38 cellular contexts compared by ENCODE assay signal in genomic region chr11:132020001-132020400, GRCh38.
"Had no signal": no experiment of that assay in that cellular context is flagged by ENCODE, and none has a peak within 500 bp of the region (broad histone marks: within the 10 kb centered on the region; RNA-seq: fewer than 3 reads in every experiment).

No MANE protein-coding gene starts in this region.

- H3K27ac ChIP-seq: adrenal gland, body of pancreas, brain microvascular endothelial cell, breast epithelium, VCaP had no signal

- H3K4me3 ChIP-seq: adrenal gland, body of pancreas, breast epithelium had no signal

- H3K4me1 ChIP-seq: adrenal gland, body of pancreas, breast epithelium had no signal

- FAIRE-seq: astrocyte, TTC549 had no signal

- H3K27ac Mint-ChIP-seq: activated CD4-positive, alpha-beta memory T cell treated with anti-CD3 and anti-CD28 coated beads, Interleukin-2, amount 10 ng/mL, durations not matched to agents 7 days and 5 days; activated CD4-positive, alpha-beta T cell treated with anti-CD3 and anti-CD28 coated beads for 36 hours; activated CD4-positive, alpha-beta T cell treated with anti-CD3 and anti-CD28 coated beads, Interleukin-2, amount 10 ng/mL, durations not matched to agents 7 days and 5 days; activated CD8-positive, alpha-beta T cell treated with anti-CD3 and anti-CD28 coated beads, Interleukin-2, amount 10 ng/mL, durations not matched to agents 7 days and 5 days; activated naive CD4-positive, alpha-beta T cell treated with anti-CD3 and anti-CD28 coated beads for 36 hours; activated naive CD4-positive, alpha-beta T cell treated with anti-CD3 and anti-CD28 coated beads, Interleukin-2, amount 50 U/mL, for 72 hours; activated naive CD8-positive, alpha-beta T cell treated with anti-CD3 and anti-CD28 coated beads for 36 hours; activated T-cell treated with anti-CD3 and anti-CD28 coated beads, Interleukin-2, amount 50 U/mL, for 72 hours; activated T-helper 1 cell treated with anti-CD3 and anti-CD28 coated beads, Interleukin-12 subunit alpha, Interleukin-12 subunit beta, Interleukin-2, Interleukin-4 antibody, amounts not matched to agents 30 ng/mL and 10 ng/mL and 1 ng/mL, durations not matched to agents 14 hours and 24 hours and 36 hours; activated T-helper 17 cell treated with anti-CD3 and anti-CD28 coated beads, Interleukin-2, amount 50 U/mL, for 72 hours; T-helper 1 cell treated with Interleukin-12 subunit alpha and Interleukin-12 subunit beta and Interleukin-4 antibody, amounts not matched to agents 30 μg/mL and 1 μg/mL, for 36 hours; T-helper 2 cell treated with Interferon-gamma antibody and Interleukin-4, amounts not matched to agents 5 μg/mL and 100 μg/mL, for 36 hours had no signal

- H3K27me3 Mint-ChIP-seq: activated CD4-positive, alpha-beta memory T cell treated with anti-CD3 and anti-CD28 coated beads, Interleukin-2, amount 10 ng/mL, durations not matched to agents 7 days and 5 days; activated CD4-positive, alpha-beta T cell treated with anti-CD3 and anti-CD28 coated beads, Interleukin-2, amount 10 ng/mL, durations not matched to agents 7 days and 5 days; activated naive CD8-positive, alpha-beta T cell treated with anti-CD3 and anti-CD28 coated beads for 36 hours had no signal

- H3K4me3 Mint-ChIP-seq: activated CD4-positive, alpha-beta memory T cell treated with anti-CD3 and anti-CD28 coated beads, Interleukin-2, amount 10 ng/mL, durations not matched to agents 7 days and 5 days; activated CD4-positive, alpha-beta T cell treated with anti-CD3 and anti-CD28 coated beads for 36 hours; activated CD4-positive, alpha-beta T cell treated with anti-CD3 and anti-CD28 coated beads, Interleukin-2, amount 10 ng/mL, durations not matched to agents 7 days and 5 days; activated CD8-positive, alpha-beta T cell treated with anti-CD3 and anti-CD28 coated beads, Interleukin-2, amount 10 ng/mL, durations not matched to agents 7 days and 5 days; activated naive CD4-positive, alpha-beta T cell treated with anti-CD3 and anti-CD28 coated beads for 36 hours; activated naive CD8-positive, alpha-beta T cell treated with anti-CD3 and anti-CD28 coated beads for 36 hours; activated T-cell treated with anti-CD3 and anti-CD28 coated beads, Interleukin-2, amount 50 U/mL, for 4 hours; activated T-cell treated with anti-CD3 and anti-CD28 coated beads, Interleukin-2, amount 50 U/mL, for 72 hours; activated T-helper 1 cell treated with anti-CD3 and anti-CD28 coated beads, Interleukin-12 subunit alpha, Interleukin-12 subunit beta, Interleukin-2, Interleukin-4 antibody, amounts not matched to agents 30 ng/mL and 10 ng/mL and 1 ng/mL, durations not matched to agents 14 hours and 24 hours and 36 hours; activated T-helper 17 cell treated with anti-CD3 and anti-CD28 coated beads, Interleukin-2, amount 50 U/mL, for 72 hours; T-helper 1 cell treated with Interleukin-12 subunit alpha and Interleukin-12 subunit beta and Interleukin-4 antibody, amounts not matched to agents 30 μg/mL and 1 μg/mL, for 36 hours; T-helper 2 cell treated with Interferon-gamma antibody and Interleukin-4, amounts not matched to agents 5 μg/mL and 100 μg/mL, for 36 hours had no signal

- H3K36me3 Mint-ChIP-seq: activated naive CD8-positive, alpha-beta T cell treated with anti-CD3 and anti-CD28 coated beads for 36 hours had no signal

- H3K4me1 Mint-ChIP-seq: activated CD4-positive, alpha-beta memory T cell treated with anti-CD3 and anti-CD28 coated beads, Interleukin-2, amount 10 ng/mL, durations not matched to agents 7 days and 5 days; activated CD4-positive, alpha-beta T cell treated with anti-CD3 and anti-CD28 coated beads for 36 hours; activated CD4-positive, alpha-beta T cell treated with anti-CD3 and anti-CD28 coated beads, Interleukin-2, amount 10 ng/mL, durations not matched to agents 7 days and 5 days; activated naive CD8-positive, alpha-beta T cell treated with anti-CD3 and anti-CD28 coated beads for 36 hours; activated T-helper 17 cell treated with anti-CD3 and anti-CD28 coated beads, Interleukin-2, amount 50 U/mL, for 72 hours had no signal

- ATAC-seq: activated CD4-positive, alpha-beta T cell treated with anti-CD3 and anti-CD28 coated beads for 36 hours; activated CD4-positive, CD25-positive, alpha-beta regulatory T cell treated with anti-CD3 and anti-CD28 coated beads, Interleukin-2, amount 50 U/mL, for 24 hours; activated CD8-positive, alpha-beta T cell treated with anti-CD3 and anti-CD28 coated beads, Interleukin-2, amount 10 ng/mL, durations not matched to agents 7 days and 5 days; activated naive CD4-positive, alpha-beta T cell treated with anti-CD3 and anti-CD28 coated beads, Interleukin-2, amount 50 U/mL, for 72 hours; activated T-cell treated with anti-CD3 and anti-CD28 coated beads, Interleukin-2, amount 50 U/mL, for 4 hours; activated T-cell treated with anti-CD3 and anti-CD28 coated beads, Interleukin-2, amount 50 U/mL, for 72 hours; activated T-helper 17 cell treated with anti-CD3 and anti-CD28 coated beads, Interleukin-2, amount 50 U/mL, for 72 hours; body of pancreas had no signal

- DNase-seq: activated CD4-positive, alpha-beta memory T cell treated with anti-CD3 and anti-CD28 coated beads, Interleukin-2, amount 10 ng/mL, durations not matched to agents 7 days and 5 days; activated CD4-positive, alpha-beta T cell treated with anti-CD3 and anti-CD28 coated beads for 1 hour; activated CD4-positive, alpha-beta T cell treated with anti-CD3 and anti-CD28 coated beads for 36 hours; activated CD4-positive, alpha-beta T cell treated with anti-CD3 and anti-CD28 coated beads for 48 hours; activated CD4-positive, alpha-beta T cell treated with anti-CD3 and anti-CD28 coated beads, Interleukin-2, amount 10 ng/mL, durations not matched to agents 7 days and 5 days; activated CD4-positive, alpha-beta T cell treated with anti-CD3 and anti-CD28 coated beads, Interleukin-2, amount 50 U/mL, for 48 hours; activated CD4-positive, CD25-positive, alpha-beta regulatory T cell; activated CD8-positive, alpha-beta memory T cell treated with anti-CD3 and anti-CD28 coated beads, Interleukin-2, amount 50 U/mL, for 4 hours; activated CD8-positive, alpha-beta T cell treated with anti-CD3 and anti-CD28 coated beads, Interleukin-2, amount 10 ng/mL, durations not matched to agents 7 days and 5 days; activated effector memory CD4-positive, alpha-beta T cell treated with anti-CD3 and anti-CD28 coated beads, Interleukin-2, amount 50 U/mL, for 16 hours; activated gamma-delta T cell treated with Interleukin-2 at 50 U/mL for 16 hours; activated naive CD4-positive, alpha-beta T cell; activated naive CD4-positive, alpha-beta T cell treated with anti-CD3 and anti-CD28 coated beads for 36 hours; activated naive CD4-positive, alpha-beta T cell treated with anti-CD3 and anti-CD28 coated beads, Interleukin-2, amount 50 U/mL, for 16 hours; activated naive CD8-positive, alpha-beta T cell treated with anti-CD3 and anti-CD28 coated beads for 36 hours; activated T-cell treated with anti-CD3 and anti-CD28 coated beads for 4 hours; activated T-cell treated with anti-CD3 and anti-CD28 coated beads, Interleukin-2, amount 50 U/mL, for 1 hour; activated T-cell treated with anti-CD3 and anti-CD28 coated beads, Interleukin-2, amount 50 U/mL, for 4 hours; activated T-cell treated with anti-CD3 and anti-CD28 coated beads, Interleukin-2, amount 50 U/mL, for 72 hours; adrenal gland; amniotic stem cell; aorta; body of pancreas; brain microvascular endothelial cell; central memory CD4-positive, alpha-beta T cell; T-helper 1 cell; T-helper 2 cell; T-helper 9 cell had no signal

- H3K36me3 ChIP-seq: adrenal gland, brain microvascular endothelial cell, breast epithelium had no signal

- H3K9me3 ChIP-seq: adrenal gland, body of pancreas, breast epithelium had no signal

- H3K27me3 ChIP-seq: adrenal gland, body of pancreas, brain microvascular endothelial cell, breast epithelium had no signal
